Comparison of ENCODE assay signal across 17 cellular contexts in the genomic region with DNA sequence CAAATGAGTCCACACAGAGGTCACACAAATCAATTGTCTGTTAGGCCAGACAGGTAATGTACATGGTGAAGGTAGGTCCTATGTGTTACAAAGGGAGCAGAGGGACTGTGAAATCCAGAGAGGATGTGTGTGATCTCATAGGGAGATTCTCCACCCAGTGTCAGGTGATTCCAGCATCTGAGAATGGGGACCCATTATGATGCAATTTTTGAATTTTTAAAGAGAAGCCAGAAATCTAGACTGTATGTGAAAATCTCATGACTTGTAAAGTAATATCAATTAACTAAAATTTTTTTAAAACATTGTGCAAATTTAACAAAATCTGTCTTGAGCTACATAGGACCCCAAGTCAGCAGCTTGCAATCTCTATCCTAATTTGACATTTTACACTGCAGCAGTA. TPM values are rescaled to one million over a fixed set of nuclear protein-coding genes. Genes with fewer than 3 reads are reported as not detected.
DNase-seq lines count a peak whose midpoint lies in the region; ATAC-seq and TF ChIP-seq lines count a peak whose summit lies in the region.
"Had no signal": no experiment of that assay in that cellular context is flagged by ENCODE, and none has a peak within 500 bp of the region (broad histone marks: within the 10 kb centered on the region; RNA-seq: fewer than 3 reads in every experiment).

No MANE protein-coding gene starts in this region.

- H3K27ac Mint-ChIP-seq in Calu3 (ENCODE audit: unreplicated experiment), result peak overlapping the region; percentile 70
- peak overlapping the region in 1 of 10 donors; percentile 38 for H3K27ac Mint-ChIP-seq in naive thymus-derived CD8-positive, alpha-beta T cell
- H3K27ac Mint-ChIP-seq in activated T-cell treated with anti-CD3 and anti-CD28 coated beads, Interleukin-2, amount 50 U/mL, for 24 hours, result no peak overlapping the region
- H3K27ac Mint-ChIP-seq: CD14-positive monocyte; CD4-positive, alpha-beta T cell; GM23338; H9 had no signal

- no peak overlapping the region for H3K4me3 Mint-ChIP-seq in Calu3 (ENCODE audit: low read depth, unreplicated experiment)
- H3K4me3 Mint-ChIP-seq in naive thymus-derived CD8-positive, alpha-beta T cell, result no peak overlapping the region
- no peak overlapping the region for H3K4me3 Mint-ChIP-seq in activated T-cell treated with anti-CD3 and anti-CD28 coated beads, Interleukin-2, amount 50 U/mL, for 24 hours
- H3K4me3 Mint-ChIP-seq: CD14-positive monocyte; CD4-positive, alpha-beta T cell; CD8-positive, alpha-beta memory T cell; GM23338; H9 had no signal

- DNase-seq in Calu3 (no peak), RWPE2 (ENCODE audit: low spot score) (no peak), epithelial cell of prostate (ENCODE audit: low read depth, low spot score) (no peak), HK-2 (ENCODE audit: unreplicated experiment) (no peak), DMS53 treated with DMSO at 0.1 percent for 48 hours (lab: John Stamatoyannopoulos, UW; ENCODE audit: unreplicated experiment) (no peak)
- DNase-seq in naive thymus-derived CD8-positive, alpha-beta T cell, result no peak
- DNase-seq in activated T-cell treated with anti-CD3 and anti-CD28 coated beads, Interleukin-2, amount 50 U/mL, for 24 hours, result no peak
- DNase-seq: BE2C; CD4-positive, alpha-beta T cell; CD8-positive, alpha-beta memory T cell; DMS53; DND-41; H9 had no signal

- H3K4me1 ChIP-seq in RWPE2 (ENCODE audit: insufficient read depth, poor library complexity, severe bottlenecking), result peaks cover 27% of the 10 kb centered on the region
- H3K4me1 ChIP-seq: BLaER1 treated with 17β-estradiol and CSF1 and Interleukin-3, amounts not matched to agents 10 nM and 100 nM had no signal

- TF ChIP-seq CTCF in Calu3 (IDR thresholded peaks at IDR 0.05; ENCODE audit: unreplicated experiment) (no peak), RWPE2 (IDR thresholded peaks at IDR 0.05; ENCODE audit: poor library complexity, severe bottlenecking) (no peak)

- CTCF ChIA-PET in Calu3 (lab: Charles Lee), result no interaction called here

- peaks cover 6% of the 10 kb centered on the region; the same call in 1 of the 2 replicates for H3K36me3 ChIP-seq in RWPE2 (ENCODE audit: low read depth)
- H3K36me3 ChIP-seq: BE2C; BLaER1 treated with 17β-estradiol and CSF1 and Interleukin-3, amounts not matched to agents 10 nM and 100 nM had no signal

- no peaks in the 10 kb centered on the region for H3K27me3 Mint-ChIP-seq in Calu3 (ENCODE audit: unreplicated experiment)
- H3K27me3 Mint-ChIP-seq in naive thymus-derived CD8-positive, alpha-beta T cell, result no peaks in the 10 kb centered on the region
- no peaks in the 10 kb centered on the region for H3K27me3 Mint-ChIP-seq in activated T-cell treated with anti-CD3 and anti-CD28 coated beads, Interleukin-2, amount 50 U/mL, for 24 hours
- H3K27me3 Mint-ChIP-seq: CD4-positive, alpha-beta T cell had no signal

- no peaks in the 10 kb centered on the region for H3K27me3 ChIP-seq in RWPE2 (ENCODE audit: insufficient read depth, poor library complexity, severe bottlenecking)
- H3K27me3 ChIP-seq: BE2C; BLaER1 treated with 17β-estradiol and CSF1 and Interleukin-3, amounts not matched to agents 10 nM and 100 nM had no signal

- H3K9me3 ChIP-seq in RWPE2 (ENCODE audit: severe bottlenecking), result no peaks in the 10 kb centered on the region
- H3K9me3 ChIP-seq: BE2C had no signal

- peaks cover 4% of the 10 kb centered on the region for H3K9me3 Mint-ChIP-seq in Calu3 (ENCODE audit: low read depth, unreplicated experiment)
- H3K9me3 Mint-ChIP-seq in naive thymus-derived CD8-positive, alpha-beta T cell, result peaks cover 0 to 3% (median 0%) of the 10 kb centered on the region in 9 donors
- H3K9me3 Mint-ChIP-seq in activated T-cell treated with anti-CD3 and anti-CD28 coated beads, Interleukin-2, amount 50 U/mL, for 24 hours, result no peaks in the 10 kb centered on the region
- H3K9me3 Mint-ChIP-seq: CD4-positive, alpha-beta T cell; CD8-positive, alpha-beta memory T cell; GM23338; H9 had no signal

- H3K36me3 Mint-ChIP-seq in Calu3 (ENCODE audit: insufficient read depth, unreplicated experiment), result no peaks in the 10 kb centered on the region
- peaks cover 0 to under 1% (median under 1%) of the 10 kb centered on the region in 3 donors for H3K36me3 Mint-ChIP-seq in naive thymus-derived CD8-positive, alpha-beta T cell
- H3K36me3 Mint-ChIP-seq in activated T-cell treated with anti-CD3 and anti-CD28 coated beads, Interleukin-2, amount 50 U/mL, for 24 hours (ENCODE audit: low read depth), result no peaks in the 10 kb centered on the region
- H3K36me3 Mint-ChIP-seq: CD14-positive monocyte; CD8-positive, alpha-beta memory T cell had no signal

- H3K4me3 ChIP-seq in RWPE2 (ENCODE audit: severe bottlenecking), result no peak overlapping the region
- H3K4me3 ChIP-seq: BLaER1 treated with 17β-estradiol and CSF1 and Interleukin-3, amounts not matched to agents 10 nM and 100 nM; GM12878; GM23338 had no signal

- BruUV-seq in Calu3 (replicated peaks; lab: Mats Ljungman, UMichigan), result no TSS peak

- no peak for ATAC-seq in RWPE2 (ENCODE audit: low read depth)
- no peak for ATAC-seq in naive thymus-derived CD8-positive, alpha-beta T cell
- ATAC-seq: GM12878, GM23338 had no signal

- peaks cover 40% of the 10 kb centered on the region for H3K4me1 Mint-ChIP-seq in Calu3 (ENCODE audit: low read depth, unreplicated experiment)
- peaks cover 0 to 7% (median 1%) of the 10 kb centered on the region in 4 donors for H3K4me1 Mint-ChIP-seq in naive thymus-derived CD8-positive, alpha-beta T cell
- no peaks in the 10 kb centered on the region for H3K4me1 Mint-ChIP-seq in activated T-cell treated with anti-CD3 and anti-CD28 coated beads, Interleukin-2, amount 50 U/mL, for 24 hours (ENCODE audit: low read depth)
- H3K4me1 Mint-ChIP-seq: CD14-positive monocyte, GM23338, H9 had no signal

- H3K27ac ChIP-seq in RWPE2 (ENCODE audit: poor library complexity, severe bottlenecking) (peak overlapping the region; percentile 51), epithelial cell of prostate (peak overlapping the region; percentile 46)
- H3K27ac ChIP-seq: BLaER1 treated with 17β-estradiol and CSF1 and Interleukin-3, amounts not matched to agents 10 nM and 100 nM had no signal

- POLR2A ChIA-PET in naive thymus-derived CD8-positive, alpha-beta T cell (lab: Charles Lee), result no interaction called here

- intact Hi-C loops in Calu3 (cut with micrococcal nuclease; ENCODE audit: unreplicated experiment), result loop anchor here (2.0 to 5.0 kb wide), 2 partner anchors 34 to 61 kb away; no protein-coding TSS in a partner anchor

RNA-seq across cellular contexts. Expression of gene NEDD4, which starts 58.3 kb away (rescaled TPM):
- 48.0 and 56.8 TPM in 2 replicates for total RNA-seq in Calu3 (2022)
- 1 to 10 TPM; 3.2 to 4.1 TPM for total RNA-seq in naive thymus-derived CD8-positive, alpha-beta T cell
- polyA plus RNA-seq in naive thymus-derived CD8-positive, alpha-beta T cell, result 1 to 10 TPM; 2.3 to 4.6 (median 3.7) TPM
